In the genomic region with DNA sequence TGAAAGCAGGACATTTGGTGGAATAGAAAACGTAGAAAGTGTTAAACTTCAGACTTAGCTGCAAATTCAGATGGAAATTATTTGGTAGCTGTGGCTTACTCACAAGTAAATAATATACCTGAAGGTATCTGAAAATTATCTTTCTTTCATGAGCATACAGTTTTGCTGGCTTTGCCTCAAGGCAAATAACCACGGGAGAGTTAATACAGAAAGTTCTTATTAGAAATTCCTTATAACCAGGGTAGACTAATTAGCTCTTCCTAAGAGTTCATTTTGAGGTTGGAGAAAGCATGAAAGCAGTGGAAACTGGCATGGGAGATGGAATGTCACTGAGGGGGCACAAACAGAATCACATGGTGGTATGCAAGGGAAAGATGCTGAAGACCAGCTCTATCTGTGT, we compare ENCODE assay signal across 21 cellular contexts.
"Had no signal": no experiment of that assay in that cellular context is flagged by ENCODE, and none has a peak within 500 bp of the region (broad histone marks: within the 10 kb centered on the region; RNA-seq: fewer than 3 reads in every experiment).

No MANE protein-coding gene starts in this region.

- ATAC-seq: effector memory CD8-positive, alpha-beta T cell; esophagus mucosa; gastrocnemius medialis; heart right ventricle; left cardiac atrium; left lung; left ventricle myocardium superior; lower lobe of right lung had no signal

- DNase-seq: colonic mucosa; cortex of kidney; effector CD8-positive, alpha-beta T cell; effector memory CD8-positive, alpha-beta T cell; endodermal cell; erythroblast; esophagus squamous epithelium; foreskin fibroblast; foreskin melanocyte; gastrocnemius medialis; glutamatergic neuron; head of caudate nucleus; heart right ventricle; hippocampal formation; left cardiac atrium; left lung; left ventricle myocardium superior; lower lobe of right lung; mesendoderm; midbrain had no signal
